In the genomic region with DNA sequence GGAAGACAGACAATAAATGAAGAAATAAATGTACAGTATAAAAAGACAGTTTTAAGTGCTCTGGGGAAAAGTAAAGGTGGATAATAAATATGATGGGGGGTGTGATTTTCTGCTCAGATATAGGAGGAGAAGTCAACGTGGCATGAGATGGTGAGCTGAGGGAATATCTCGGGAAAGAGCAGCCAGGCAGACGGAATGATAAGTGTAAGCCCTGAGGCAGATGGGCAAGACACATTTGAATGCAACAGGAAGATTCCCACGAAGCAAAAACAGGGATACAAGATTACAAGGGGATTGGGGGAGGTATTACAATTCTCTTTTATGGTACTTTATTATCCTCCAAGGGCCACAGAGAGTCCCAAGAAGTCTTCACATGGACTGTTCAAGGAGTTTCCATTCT, we compare ENCODE assay signal across 1 cellular context.
TF ChIP-seq lines count a peak whose summit lies in the region.

No MANE protein-coding gene starts in this region.

TF ChIP-seq in HCT116, 20 proteins besides CTCF, POLR2A, EP300 and RAD21 (continued from another document):
- TF ChIP-seq, protein P1, sequence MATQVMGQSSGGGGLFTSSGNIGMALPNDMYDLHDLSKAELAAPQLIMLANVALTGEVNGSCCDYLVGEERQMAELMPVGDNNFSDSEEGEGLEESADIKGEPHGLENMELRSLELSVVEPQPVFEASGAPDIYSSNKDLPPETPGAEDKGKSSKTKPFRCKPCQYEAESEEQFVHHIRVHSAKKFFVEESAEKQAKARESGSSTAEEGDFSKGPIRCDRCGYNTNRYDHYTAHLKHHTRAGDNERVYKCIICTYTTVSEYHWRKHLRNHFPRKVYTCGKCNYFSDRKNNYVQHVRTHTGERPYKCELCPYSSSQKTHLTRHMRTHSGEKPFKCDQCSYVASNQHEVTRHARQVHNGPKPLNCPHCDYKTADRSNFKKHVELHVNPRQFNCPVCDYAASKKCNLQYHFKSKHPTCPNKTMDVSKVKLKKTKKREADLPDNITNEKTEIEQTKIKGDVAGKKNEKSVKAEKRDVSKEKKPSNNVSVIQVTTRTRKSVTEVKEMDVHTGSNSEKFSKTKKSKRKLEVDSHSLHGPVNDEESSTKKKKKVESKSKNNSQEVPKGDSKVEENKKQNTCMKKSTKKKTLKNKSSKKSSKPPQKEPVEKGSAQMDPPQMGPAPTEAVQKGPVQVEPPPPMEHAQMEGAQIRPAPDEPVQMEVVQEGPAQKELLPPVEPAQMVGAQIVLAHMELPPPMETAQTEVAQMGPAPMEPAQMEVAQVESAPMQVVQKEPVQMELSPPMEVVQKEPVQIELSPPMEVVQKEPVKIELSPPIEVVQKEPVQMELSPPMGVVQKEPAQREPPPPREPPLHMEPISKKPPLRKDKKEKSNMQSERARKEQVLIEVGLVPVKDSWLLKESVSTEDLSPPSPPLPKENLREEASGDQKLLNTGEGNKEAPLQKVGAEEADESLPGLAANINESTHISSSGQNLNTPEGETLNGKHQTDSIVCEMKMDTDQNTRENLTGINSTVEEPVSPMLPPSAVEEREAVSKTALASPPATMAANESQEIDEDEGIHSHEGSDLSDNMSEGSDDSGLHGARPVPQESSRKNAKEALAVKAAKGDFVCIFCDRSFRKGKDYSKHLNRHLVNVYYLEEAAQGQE (IDR thresholded peaks at IDR 0.05; ENCODE audit: low read depth) = no peak
- TF ChIP-seq JUND (IDR thresholded peaks at IDR 0.05) (no peak), EGR1 (IDR thresholded peaks at IDR 0.05; ENCODE audit: low read depth) (no peak), CBX3 (IDR thresholded peaks at IDR 0.05; ENCODE audit: low read depth) (no peak), SP1 (IDR thresholded peaks at IDR 0.05; ENCODE audit: low read depth) (no peak), YY1 (IDR thresholded peaks at IDR 0.05; ENCODE audit: extremely low read depth, insufficient replicate concordance, low read depth, low read length) (no peak), POLR2AphosphoS5 (IDR thresholded peaks at IDR 0.05; ENCODE audit: low read depth, low read length) (no peak), EZH2phosphoT487 (IDR thresholded peaks at IDR 0.05; ENCODE audit: borderline replicate concordance) (no peak), EZH2 (IDR thresholded peaks at IDR 0.05) (no peak)
